ENCODE assay signal across 23 cellular contexts in the genomic region with DNA sequence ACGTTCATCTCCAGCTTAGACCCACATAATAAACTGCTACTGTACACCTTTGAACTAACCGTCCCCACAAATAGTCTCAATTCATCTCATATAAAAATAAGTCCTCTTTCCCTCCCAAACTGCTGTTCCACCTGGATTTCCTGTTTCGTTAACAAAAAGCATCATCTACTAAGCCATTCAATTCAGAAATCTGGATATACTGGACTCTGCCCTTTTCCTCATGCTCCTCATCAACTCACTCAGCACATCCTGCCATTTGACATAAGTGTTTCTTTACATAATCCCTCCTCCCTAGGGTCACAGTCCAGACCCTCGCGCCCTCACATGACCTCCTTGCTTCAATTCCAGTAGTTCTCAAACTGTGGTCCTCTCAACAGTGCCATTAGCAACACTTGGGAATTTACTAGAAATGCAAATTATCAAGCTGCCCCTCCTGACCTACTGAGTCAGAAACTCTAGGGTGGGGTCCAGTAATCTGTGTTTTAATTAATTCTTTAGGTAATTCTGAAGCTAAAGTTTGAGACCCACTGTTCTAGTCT. TPM values are rescaled to one million over a fixed set of nuclear protein-coding genes. Genes with fewer than 3 reads are reported as not detected.
DNase-seq lines count a peak whose midpoint lies in the region; ATAC-seq and TF ChIP-seq lines count a peak whose summit lies in the region.
"Had no signal": no experiment of that assay in that cellular context is flagged by ENCODE, and none has a peak within 500 bp of the region (broad histone marks: within the 10 kb centered on the region; RNA-seq: fewer than 3 reads in every experiment).

No MANE protein-coding gene starts in this region.

- TF ChIP-seq CTCF in neural crest cell (conservative IDR thresholded peaks at IDR 0.05), result no peak

- peak overlapping the region; percentile 28 for H3K4me3 Mint-ChIP-seq in neural crest cell
- H3K4me3 Mint-ChIP-seq: activated CD4-positive, alpha-beta T cell treated with anti-CD3 and anti-CD28 coated beads, Interleukin-2, amount 10 ng/mL, durations not matched to agents 7 days and 5 days had no signal

- no peaks in the 10 kb centered on the region for H3K9me3 Mint-ChIP-seq in neural crest cell
- H3K9me3 Mint-ChIP-seq: activated CD4-positive, alpha-beta T cell treated with anti-CD3 and anti-CD28 coated beads, Interleukin-2, amount 10 ng/mL, durations not matched to agents 7 days and 5 days had no signal

- DNase-seq in DMS53 (lab: John Stamatoyannopoulos, UW), result peak; percentile 15
- DNase-seq in DMS53 treated with DMSO at 0.1 percent for 48 hours (lab: John Stamatoyannopoulos, UW; ENCODE audit: unreplicated experiment), result no peak
- DNase-seq in HuH-7.5 (ENCODE audit: low spot score), result peak; percentile 58
- DNase-seq in dermis blood vessel endothelial cell, result peak; percentile 18
- DNase-seq in neural crest cell (ENCODE audit: low read depth, low spot score), result no peak
- DNase-seq in LoVo (ENCODE audit: low spot score), result no peak
- DNase-seq in hippocampal formation (lab: John Stamatoyannopoulos, UW), result no peak
- DNase-seq: activated CD4-positive, alpha-beta T cell treated with anti-CD3 and anti-CD28 coated beads, Interleukin-2, amount 10 ng/mL, durations not matched to agents 7 days and 5 days; activated CD8-positive, alpha-beta memory T cell treated with anti-CD3 and anti-CD28 coated beads, Interleukin-2, amount 50 U/mL, for 4 hours; activated gamma-delta T cell treated with Interleukin-2 at 50 U/mL for 16 hours; amygdala; central memory CD4-positive, alpha-beta T cell; effector CD8-positive, alpha-beta T cell; KBM-7; left cardiac atrium; midbrain; NCI-H1694 treated with DMSO at 0.1 percent for 48 hours; NCI-H774; SHP77; stimulated activated CD4-positive, alpha-beta T cell treated with anti-CD3 and anti-CD28 coated beads, Interleukin-4, amount 100 ng/mL, for 24 hours; upper lobe of right lung had no signal

- peaks cover 4% of the 10 kb centered on the region for H3K36me3 Mint-ChIP-seq in neural crest cell (ENCODE audit: low read depth)

- peak overlapping the region; percentile 15 for H3K27ac Mint-ChIP-seq in neural crest cell (ENCODE audit: unreplicated experiment)
- H3K27ac Mint-ChIP-seq: activated CD4-positive, alpha-beta T cell treated with anti-CD3 and anti-CD28 coated beads, Interleukin-2, amount 10 ng/mL, durations not matched to agents 7 days and 5 days had no signal

- H3K4me1 Mint-ChIP-seq in neural crest cell, result peaks cover 39% of the 10 kb centered on the region

- H3K27me3 Mint-ChIP-seq in neural crest cell (ENCODE audit: low read depth), result no peaks in the 10 kb centered on the region
- H3K27me3 Mint-ChIP-seq: activated CD4-positive, alpha-beta T cell treated with anti-CD3 and anti-CD28 coated beads, Interleukin-2, amount 10 ng/mL, durations not matched to agents 7 days and 5 days had no signal

- no peak for ATAC-seq in HG03045 (IDR thresholded peaks at IDR 0.05; ENCODE audit: unreplicated experiment)
- ATAC-seq: gastroesophageal sphincter, left cardiac atrium, upper lobe of right lung had no signal

RNA-seq across cellular contexts. Expression of a gene that starts 4.5 kb away (rescaled TPM):
- total RNA-seq in dermis blood vessel endothelial cell (6.5 and 11.4 TPM in 2 replicates), neural crest cell (21.1 and 22.3 TPM in 2 replicates)

RNA-seq across cellular contexts. Expression of a gene that starts 5.6 kb away (rescaled TPM):
- 3.2 and 4.3 TPM in 2 replicates for total RNA-seq in dermis blood vessel endothelial cell
- 8.5 and 8.8 TPM in 2 replicates for total RNA-seq in neural crest cell

Comparison
In these comparisons a context has a peak if more than half of its experiments do, and no peak if none do; other contexts are left out.
1. DNase-seq: peak in DMS53 (single experiment), HuH-7.5 (single experiment) and dermis blood vessel endothelial cell (single experiment); none in DMS53 treated with DMSO at 0.1 percent for 48 hours (single experiment), neural crest cell (single experiment), LoVo (single experiment) and hippocampal formation (0 of 2).